In genomic region chr7:2520808-2521146, GRCh38 we compare ENCODE assay signal across 9 cellular contexts. TPM values are rescaled to one million over a fixed set of nuclear protein-coding genes. Genes with fewer than 3 reads are reported as not detected.
DNase-seq lines count a peak whose midpoint lies in the region; ATAC-seq, FAIRE-seq and TF ChIP-seq lines count a peak whose summit lies in the region.
"Had no signal": no experiment of that assay in that cellular context is flagged by ENCODE, and none has a peak within 500 bp of the region (broad histone marks: within the 10 kb centered on the region; RNA-seq: fewer than 3 reads in every experiment).

No MANE protein-coding gene starts in this region.

- H3K36me3 Mint-ChIP-seq in CD8-positive, alpha-beta T cell = peaks cover 21% of the 10 kb centered on the region
- peaks cover under 1% of the 10 kb centered on the region for H3K36me3 Mint-ChIP-seq in endodermal cell (ENCODE audit: low read depth)

- no peaks in the 10 kb centered on the region for H3K9me3 ChIP-seq in CD8-positive, alpha-beta T cell (ENCODE audit: low read length)
- no peaks in the 10 kb centered on the region for H3K9me3 ChIP-seq in NT2/D1 (ENCODE audit: insufficient read depth, low read length)
- no peaks in the 10 kb centered on the region for H3K9me3 ChIP-seq in endodermal cell (ENCODE audit: control insufficient read depth, low read length)
- no peaks in the 10 kb centered on the region for H3K9me3 ChIP-seq in pancreas

- H3K4me3 Mint-ChIP-seq in CD8-positive, alpha-beta T cell = peak overlapping the region; percentile 96
- peak overlapping the region; percentile 82 for H3K4me3 Mint-ChIP-seq in endodermal cell

- H3K27ac ChIP-seq in CD8-positive, alpha-beta T cell (ENCODE audit: low read depth, low read length) = peak overlapping the region; percentile 63
- peak overlapping the region; percentile 69 for H3K27ac ChIP-seq in endodermal cell (ENCODE audit: low read depth, low read length)
- peak overlapping the region in 3 of 4 donors; percentile 13 to 33 (median 33) for H3K27ac ChIP-seq in pancreas

- H3K4me3 ChIP-seq in CD8-positive, alpha-beta T cell (ENCODE audit: low read depth, low read length) = peak overlapping the region; percentile 100
- H3K4me3 ChIP-seq in NT2/D1 (ENCODE audit: insufficient read length, low read depth) = peak overlapping the region; percentile 73
- H3K4me3 ChIP-seq in endodermal cell (ENCODE audit: low read length) = peak overlapping the region; percentile 72
- peak overlapping the region; percentile 57 to 80 (median 76) for H3K4me3 ChIP-seq in pancreas

- intact Hi-C loops in CD8-positive, alpha-beta T cell (cut with DNase I, micrococcal nuclease) = loop anchor here in 1 of 2 experiments (1.0 kb wide), 1 partner anchor 43 kb away; no protein-coding TSS in a partner anchor
- intact Hi-C loops in pancreas (cut with DNase I) = no loop called here

- H3K9ac ChIP-seq in NT2/D1 (ENCODE audit: insufficient read length, low read depth) (peak overlapping the region; percentile 86), endodermal cell (ENCODE audit: extremely low read depth, low read length, poor library complexity, severe bottlenecking) (no peak overlapping the region)

- POLR2A ChIA-PET in CD8-positive, alpha-beta T cell (lab: Charles Lee) = interaction anchor here (1.2 to 6.6 kb wide), 5 partner anchors 8 to 38 kb away, joined by 5 to 65 read pairs (median 6); partner anchors contain the start of gene IQCE

- no peaks in the 10 kb centered on the region for H3K27me3 ChIP-seq in CD8-positive, alpha-beta T cell (ENCODE audit: insufficient read depth, low read length)
- H3K27me3 ChIP-seq in NT2/D1 (ENCODE audit: insufficient read depth, insufficient read length) (peaks cover 52% of the 10 kb centered on the region), endodermal cell (ENCODE audit: control insufficient read depth, insufficient read depth, low read length, poor library complexity, severe bottlenecking) (peaks cover 34% of the 10 kb centered on the region), pancreas (no peaks in the 10 kb centered on the region)

- DNase-seq in CD8-positive, alpha-beta T cell = no peak
- DNase-seq in NT2/D1 (ENCODE audit: low read depth, low spot score) (no peak), endodermal cell (no peak), pancreas (peak in 3 of 6 donors; percentile 42 to 57 (median 53)), inferior parietal cortex (ENCODE audit: extremely low spot score) (no peak)
- DNase-seq in activated CD4-positive, alpha-beta T cell treated with anti-CD3 and anti-CD28 coated beads, Interleukin-2, amount 50 U/mL, for 1 hour = no peak

- H3K36me3 ChIP-seq in CD8-positive, alpha-beta T cell (ENCODE audit: insufficient read depth, low read length) = peaks cover 1% of the 10 kb centered on the region
- peaks cover 18% of the 10 kb centered on the region for H3K36me3 ChIP-seq in NT2/D1 (ENCODE audit: insufficient read depth, insufficient read length, low read length)
- H3K36me3 ChIP-seq in endodermal cell (ENCODE audit: control insufficient read depth, insufficient read depth, low read length) = no peaks in the 10 kb centered on the region
- peaks cover 0 to 1% (median 0%) of the 10 kb centered on the region in 3 donors for H3K36me3 ChIP-seq in pancreas

- H3K4me1 Mint-ChIP-seq in CD8-positive, alpha-beta T cell (ENCODE audit: low read depth) = peaks cover 48% of the 10 kb centered on the region
- peaks cover 44% of the 10 kb centered on the region for H3K4me1 Mint-ChIP-seq in endodermal cell

- H3K9me3 Mint-ChIP-seq in CD8-positive, alpha-beta T cell = no peaks in the 10 kb centered on the region
- no peaks in the 10 kb centered on the region for H3K9me3 Mint-ChIP-seq in endodermal cell

- no peaks in the 10 kb centered on the region for H3K27me3 Mint-ChIP-seq in CD8-positive, alpha-beta T cell (ENCODE audit: low read depth)
- H3K27me3 Mint-ChIP-seq in endodermal cell (ENCODE audit: insufficient read depth) = peaks cover 31% of the 10 kb centered on the region

- ATAC-seq in CD8-positive, alpha-beta T cell = no peak
- ATAC-seq in pancreas (no peak), HG02763 (IDR thresholded peaks at IDR 0.05; ENCODE audit: unreplicated experiment) (no peak), HG03139 (IDR thresholded peaks at IDR 0.05; ENCODE audit: unreplicated experiment) (no peak)
- ATAC-seq: activated CD4-positive, CD25-positive, alpha-beta regulatory T cell treated with anti-CD3 and anti-CD28 coated beads, Interleukin-2, amount 50 U/mL, for 24 hours had no signal

- peaks cover 50% of the 10 kb centered on the region for H3K4me1 ChIP-seq in CD8-positive, alpha-beta T cell (ENCODE audit: insufficient read depth, low read length)
- H3K4me1 ChIP-seq in NT2/D1 (ENCODE audit: insufficient read depth, insufficient read length) (peaks cover 58% of the 10 kb centered on the region), endodermal cell (ENCODE audit: control insufficient read depth, insufficient read depth, low read length) (peaks cover 7% of the 10 kb centered on the region), pancreas (peaks cover 15 to 42% (median 28%) of the 10 kb centered on the region in 3 donors)

- WGBS in endodermal cell (ENCODE audit: insufficient coverage in 1 of 2, insufficient read length in 1 of 2), 2 experiments = 53 to 65% methylated on average over 2 to 6 of the region's 7 CpGs
- WGBS in pancreas, 2 donors = 6 to 7% methylated on average over 7 of the region's 7 CpGs

- CTCF ChIA-PET in CD8-positive, alpha-beta T cell (lab: Charles Lee) = interaction anchor here (1.0 to 1.2 kb wide), 3 partner anchors 10 to 51 kb away, joined by 4 read pairs; no protein-coding TSS in a partner anchor

- FAIRE-seq in pancreas (lab: Jason Lieb, UNC) = no peak

- no peak for TF ChIP-seq CTCF in CD8-positive, alpha-beta T cell (IDR thresholded peaks at IDR 0.05)
- TF ChIP-seq CTCF in endodermal cell (conservative IDR thresholded peaks at IDR 0.05) (no peak), pancreas (IDR thresholded peaks at IDR 0.05) (no peak)

- peak overlapping the region; percentile 94 for H3K27ac Mint-ChIP-seq in CD8-positive, alpha-beta T cell
- no peak overlapping the region for H3K27ac Mint-ChIP-seq in endodermal cell

RNA-seq across cellular contexts. Expression of gene LFNG, which starts 1.2 kb away (rescaled TPM):
- total RNA-seq in CD8-positive, alpha-beta T cell = 100 to 1,000 TPM; 137 to 140 TPM
- total RNA-seq in endodermal cell (10 to 100 TPM; 16.0 to 47.2 TPM), pancreas (10 to 100 TPM; 28.2 to 66.8 (median 41.5) TPM)
- 54.6 TPM for polyA plus RNA-seq in endodermal cell (2013, experiment 1 of 2)
- polyA plus RNA-seq in endodermal cell (2013, experiment 2 of 2) = 43.4 TPM
- 10 to 100 TPM; 37.2 to 42.1 TPM for polyA plus RNA-seq in pancreas

RNA-seq across cellular contexts. Expression of gene BRAT1, which starts 34.5 kb away (rescaled TPM):
- 10 to 100 TPM; 18.9 to 20.6 TPM for total RNA-seq in CD8-positive, alpha-beta T cell
- total RNA-seq in endodermal cell (10 to 100 TPM; 42.1 to 42.7 TPM), pancreas (10 to 100 TPM; 11.8 to 18.1 (median 13.6) TPM)
- 46.3 TPM for polyA plus RNA-seq in endodermal cell (2013, experiment 1 of 2)
- 42.2 TPM for polyA plus RNA-seq in endodermal cell (2013, experiment 2 of 2)
- polyA plus RNA-seq in pancreas = 10 to 100 TPM; 44.7 to 54.4 TPM

RNA-seq across cellular contexts. Expression of gene IQCE, which starts 38.0 kb away (rescaled TPM):
- 1 to 10 TPM; 3.3 to 4.8 TPM for total RNA-seq in CD8-positive, alpha-beta T cell
- total RNA-seq in endodermal cell (10 to 100 TPM; 15.4 to 20.8 TPM), pancreas (10 to 100 TPM in 4 of 6 donors, 1 to 10 TPM in 2; 8.8 to 14.1 (median 12.1) TPM)
- polyA plus RNA-seq in endodermal cell (2013, experiment 1 of 2) = 15.7 TPM
- 13.5 TPM for polyA plus RNA-seq in endodermal cell (2013, experiment 2 of 2)
- 10 to 100 TPM in 1 of 2 donors, 1 to 10 TPM in 1; 8.8 to 10.9 TPM for polyA plus RNA-seq in pancreas

RNA-seq across cellular contexts. Expression of gene GRIFIN, which starts 44.6 kb away (rescaled TPM):
- total RNA-seq in CD8-positive, alpha-beta T cell = not detected
- total RNA-seq in endodermal cell (not detected), pancreas (not detected)
- not detected for polyA plus RNA-seq in endodermal cell (2013, experiment 1 of 2)
- polyA plus RNA-seq in endodermal cell (2013, experiment 2 of 2) = not detected
- polyA plus RNA-seq in pancreas = not detected
